ENCODE assay signal across 8 cellular contexts in genomic region chr7:50092579-50093411, GRCh38. TPM values are rescaled to one million over a fixed set of nuclear protein-coding genes. Genes with fewer than 3 reads are reported as not detected.
DNase-seq lines count a peak whose midpoint lies in the region; ATAC-seq and TF ChIP-seq lines count a peak whose summit lies in the region.

ZPBP (minus strand) TSS chr7:50093246; CDS start chr7:50093194, 52 bp downstream.

- DNase-seq in COR-L47 (lab: John Stamatoyannopoulos, UW) = peak; percentile 54
- DNase-seq in activated T-helper 2 cell treated with anti-CD3 and anti-CD28 coated beads, Interferon-gamma antibody, Interleukin-2, Interleukin-4, amounts not matched to agents 10 μg/mL and 5 μg/mL and 100 μg/mL, durations not matched to agents 14 hours and 24 hours and 36 hours (ENCODE audit: low spot score) = peak; percentile 40
- DNase-seq in foreskin melanocyte = peak; percentile 26
- DNase-seq in uterus = no peak

- H3K27ac ChIP-seq in OCI-LY1 (ENCODE audit: low read depth, low read length, poor library complexity, severe bottlenecking) = peak within 1 kb of the TSS; percentile 29
- H3K27ac ChIP-seq in parathyroid adenoma = no peak within 1 kb of the TSS
- H3K27ac ChIP-seq in uterus = no peak within 1 kb of the TSS

- no peak for TF ChIP-seq POLR2A in uterus (IDR thresholded peaks at IDR 0.05)

- H3K4me3 ChIP-seq in OCI-LY1 (ENCODE audit: low read depth, low read length, poor library complexity, severe bottlenecking) = peak within 1 kb of the TSS; percentile 67
- H3K4me3 ChIP-seq in parathyroid adenoma (ENCODE audit: low read depth, low read length) = peak within 1 kb of the TSS; percentile 53
- H3K4me3 ChIP-seq in uterus = peak within 1 kb of the TSS in 1 of 2 donors; percentile 31

- intact Hi-C loops in activated T-helper 2 cell treated with anti-CD3 and anti-CD28 coated beads, Interferon-gamma antibody, Interleukin-2, Interleukin-4, amounts not matched to agents 10 μg/mL and 5 μg/mL and 100 μg/mL, durations not matched to agents 14 hours and 24 hours and 36 hours (cut with micrococcal nuclease) = loop anchor here (1.0 to 5.0 kb wide), 8 partner anchors 112 to 1069 kb away; no protein-coding TSS in a partner anchor
- intact Hi-C loops in uterus (cut with DNase I; ENCODE audit: low total_unique reads) = no loop called here

- no peaks in the 10 kb centered on the region for H3K27me3 ChIP-seq in OCI-LY1 (ENCODE audit: insufficient read depth, low read length)
- H3K27me3 ChIP-seq in parathyroid adenoma (ENCODE audit: control insufficient read depth, insufficient read depth, low read length) = no peaks in the 10 kb centered on the region
- no peaks in the 10 kb centered on the region for H3K27me3 ChIP-seq in uterus

- H3K27ac Mint-ChIP-seq in activated T-helper 2 cell treated with anti-CD3 and anti-CD28 coated beads, Interferon-gamma antibody, Interleukin-2, Interleukin-4, amounts not matched to agents 10 μg/mL and 5 μg/mL and 100 μg/mL, durations not matched to agents 14 hours and 24 hours and 36 hours = peak within 1 kb of the TSS; percentile 39

- TF ChIP-seq CTCF in OCI-LY1 (IDR thresholded peaks at IDR 0.05; ENCODE audit: low read length) = peak; percentile 98
- peak; percentile 79 for TF ChIP-seq CTCF in parathyroid adenoma (IDR thresholded peaks at IDR 0.05)
- TF ChIP-seq CTCF in uterus (IDR thresholded peaks at IDR 0.05) = peak; percentile 61 to 71 (median 67)

- H3K9me3 ChIP-seq in OCI-LY1 (ENCODE audit: low read length) (no peaks in the 10 kb centered on the region; the same call in 1 of the 2 replicates), parathyroid adenoma (ENCODE audit: control insufficient read depth, low read length) (no peaks in the 10 kb centered on the region), uterus (no peaks in the 10 kb centered on the region)

- H3K4me2 ChIP-seq in OCI-LY1 (ENCODE audit: low read length) (peak within 1 kb of the TSS; percentile 93), parathyroid adenoma (ENCODE audit: low read length) (peak within 1 kb of the TSS; percentile 69)

- H3K79me2 ChIP-seq in OCI-LY1 (ENCODE audit: insufficient read depth, low read length) (no peaks in the 10 kb centered on the region), parathyroid adenoma (no peaks in the 10 kb centered on the region)

- H3K9ac ChIP-seq in OCI-LY1 (ENCODE audit: low read length) = peak within 1 kb of the TSS; percentile 70
- no peak within 1 kb of the TSS for H3K9ac ChIP-seq in parathyroid adenoma

- peaks cover 9% of the 10 kb centered on the region for H3K4me1 Mint-ChIP-seq in activated T-helper 2 cell treated with anti-CD3 and anti-CD28 coated beads, Interferon-gamma antibody, Interleukin-2, Interleukin-4, amounts not matched to agents 10 μg/mL and 5 μg/mL and 100 μg/mL, durations not matched to agents 14 hours and 24 hours and 36 hours (ENCODE audit: low read depth)

- no peaks in the 10 kb centered on the region for H4K20me1 ChIP-seq in OCI-LY1 (ENCODE audit: insufficient read depth, low read length)

- H3K36me3 Mint-ChIP-seq in activated T-helper 2 cell treated with anti-CD3 and anti-CD28 coated beads, Interferon-gamma antibody, Interleukin-2, Interleukin-4, amounts not matched to agents 10 μg/mL and 5 μg/mL and 100 μg/mL, durations not matched to agents 14 hours and 24 hours and 36 hours (ENCODE audit: low read depth) = no peaks in the 10 kb centered on the region

- no peaks in the 10 kb centered on the region for H3K9me3 Mint-ChIP-seq in activated T-helper 2 cell treated with anti-CD3 and anti-CD28 coated beads, Interferon-gamma antibody, Interleukin-2, Interleukin-4, amounts not matched to agents 10 μg/mL and 5 μg/mL and 100 μg/mL, durations not matched to agents 14 hours and 24 hours and 36 hours

- no peaks in the 10 kb centered on the region; the same call in 1 of the 2 replicates for H3K36me3 ChIP-seq in OCI-LY1 (ENCODE audit: insufficient read depth, low read length)
- no peaks in the 10 kb centered on the region for H3K36me3 ChIP-seq in parathyroid adenoma (ENCODE audit: control insufficient read depth, insufficient read depth, low read length)
- H3K36me3 ChIP-seq in uterus = no peaks in the 10 kb centered on the region

- H3K9me2 ChIP-seq in OCI-LY1 (ENCODE audit: low read depth, low read length) = no peaks in the 10 kb centered on the region

- peaks cover 12% of the 10 kb centered on the region for H3K4me1 ChIP-seq in OCI-LY1 (ENCODE audit: insufficient read depth, low read length, severe bottlenecking)
- no peaks in the 10 kb centered on the region for H3K4me1 ChIP-seq in parathyroid adenoma
- H3K4me1 ChIP-seq in uterus = no peaks in the 10 kb centered on the region

- H3F3A ChIP-seq in OCI-LY1 (ENCODE audit: insufficient read depth, low read length) = no peaks in the 10 kb centered on the region

- ATAC-seq in GM19463 (IDR thresholded peaks at IDR 0.05; ENCODE audit: unreplicated experiment) (peak; percentile 83), HG03521 (IDR thresholded peaks at IDR 0.05; ENCODE audit: unreplicated experiment) (peak; percentile 71)

- peaks cover 30% of the 10 kb centered on the region for H3K27me3 Mint-ChIP-seq in activated T-helper 2 cell treated with anti-CD3 and anti-CD28 coated beads, Interferon-gamma antibody, Interleukin-2, Interleukin-4, amounts not matched to agents 10 μg/mL and 5 μg/mL and 100 μg/mL, durations not matched to agents 14 hours and 24 hours and 36 hours (ENCODE audit: low read depth)

- H2AFZ ChIP-seq in OCI-LY1 (ENCODE audit: low read length) = peak within 1 kb of the TSS; percentile 97
- H2AFZ ChIP-seq in parathyroid adenoma = peak within 1 kb of the TSS; percentile 86

- H3K4me3 Mint-ChIP-seq in activated T-helper 2 cell treated with anti-CD3 and anti-CD28 coated beads, Interferon-gamma antibody, Interleukin-2, Interleukin-4, amounts not matched to agents 10 μg/mL and 5 μg/mL and 100 μg/mL, durations not matched to agents 14 hours and 24 hours and 36 hours (ENCODE audit: low read depth) = peak within 1 kb of the TSS; percentile 81

RNA-seq across cellular contexts. Expression of gene ZPBP, which starts in this region (rescaled TPM):
- total RNA-seq in activated T-helper 2 cell treated with anti-CD3 and anti-CD28 coated beads, Interferon-gamma antibody, Interleukin-2, Interleukin-4, amounts not matched to agents 10 μg/mL and 5 μg/mL and 100 μg/mL, durations not matched to agents 14 hours and 24 hours and 36 hours = not detected in 2 replicates
- total RNA-seq in uterus = under 1 TPM in 1 of 4 donors, not detected in 3; 0.62 TPM

Comparison
In these comparisons a context has a peak if more than half of its experiments do, and no peak if none do; other contexts are left out.
1. Peak in DNase-seq in activated T-helper 2 cell treated with anti-CD3 and anti-CD28 coated beads, Interferon-gamma antibody, Interleukin-2, Interleukin-4, amounts not matched to agents 10 μg/mL and 5 μg/mL and 100 μg/mL, durations not matched to agents 14 hours and 24 hours and 36 hours; RNA of the gene not detected or under 1 TPM.
2. DNase-seq: peak in COR-L47 (single experiment) and foreskin melanocyte (single experiment); none in uterus (0 of 2).
3. Peak in every context shown above with its lines, with median percentiles within 50 percentile points of each other: CTCF ChIP-seq.